In the genomic region with DNA sequence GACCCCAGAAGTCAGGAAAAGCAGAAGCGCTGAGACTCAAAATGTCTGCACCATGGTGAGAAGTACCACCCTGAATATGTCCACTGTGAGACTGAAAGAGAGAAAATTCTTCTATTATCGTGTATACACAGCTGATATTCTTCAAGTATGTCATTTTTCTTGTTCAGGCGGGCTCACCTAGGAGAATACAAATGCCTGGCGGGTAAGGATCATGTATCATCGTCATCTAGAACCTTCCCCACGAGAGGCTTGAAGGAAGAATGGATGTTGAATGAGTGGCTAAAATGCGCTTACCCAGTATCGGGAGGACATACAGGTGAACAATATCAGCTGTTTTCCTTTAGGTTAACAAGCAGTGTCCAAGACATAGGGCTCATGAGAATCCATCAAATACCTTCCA, we compare ENCODE assay signal across 10 cellular contexts.
"Had no signal": no experiment of that assay in that cellular context is flagged by ENCODE, and none has a peak within 500 bp of the region (broad histone marks: within the 10 kb centered on the region; RNA-seq: fewer than 3 reads in every experiment).

No MANE protein-coding gene starts in this region.

- H3K9ac ChIP-seq: GM23248 had no signal

- H3K4me1 ChIP-seq: HAP-1 had no signal

- H3K4me3 Mint-ChIP-seq: GM23338, H9, HFFc6 had no signal

- H3K9me3 Mint-ChIP-seq: H9, HFFc6 had no signal

- H3K27ac ChIP-seq: GM23248 had no signal

- H3K36me3 ChIP-seq: HAP-1 had no signal

- H3K27ac Mint-ChIP-seq: GM23338, H9, HFFc6 had no signal

- H2AFZ ChIP-seq: GM23248, GM23338 had no signal

- H3K4me3 ChIP-seq: GM23248, GM23338, HAP-1 had no signal

- FAIRE-seq: H1, H54 had no signal

- DNase-seq: GM23248, GOT3, H7, H9, HCEC 1CT, HFFc6 had no signal

- H3K4me2 ChIP-seq: GM23338 had no signal

- H3K9me3 ChIP-seq: HAP-1 had no signal
